8 cellular contexts compared by ENCODE assay signal in genomic region chr6:41682056-41682477, GRCh38. TPM values are rescaled to one million over a fixed set of nuclear protein-coding genes. Genes with fewer than 3 reads are reported as not detected.
DNase-seq lines count a peak whose midpoint lies in the region; ATAC-seq and TF ChIP-seq lines count a peak whose summit lies in the region.

No MANE protein-coding gene starts in this region.

- intact Hi-C loops in lower lobe of right lung (cut with DNase I), result no loop called here

- peaks cover 23% of the 10 kb centered on the region for H3K4me1 ChIP-seq in lower lobe of right lung

- H3K9me3 ChIP-seq in lower lobe of right lung, result no peaks in the 10 kb centered on the region

- ATAC-seq in HG03460 (IDR thresholded peaks at IDR 0.05; ENCODE audit: unreplicated experiment), result peak; percentile 56
- peak; percentile 92 to 94 for ATAC-seq in lower lobe of right lung
- no peak for ATAC-seq in HG03045 (IDR thresholded peaks at IDR 0.05; ENCODE audit: unreplicated experiment)

- no peak overlapping the region for H3K4me3 ChIP-seq in GM12864 (ENCODE audit: low read depth, low read length)
- peak overlapping the region; percentile 58 for H3K4me3 ChIP-seq in lower lobe of right lung

- H3K27ac ChIP-seq in lower lobe of right lung, result no peak overlapping the region

- DNase-seq in GM12864 (ENCODE audit: low read depth) (no peak), NCI-H774 (lab: John Stamatoyannopoulos, UW) (peak; percentile 70), dermis microvascular lymphatic vessel endothelial cell (ENCODE audit: low read depth in 2 of 2) (peak; percentile 74 to 89), lower lobe of right lung (peak; percentile 92)
- DNase-seq in activated CD4-positive, alpha-beta T cell treated with anti-CD3 and anti-CD28 coated beads, Interleukin-2, amount 50 U/mL, for 4 hours, result peak; percentile 64 to 65
- DNase-seq in stimulated activated CD4-positive, alpha-beta T cell treated with anti-CD3 and anti-CD28 coated beads, TNF-alpha, amount 100 ng/mL, for 48 hours (ENCODE audit: low read depth in 3 of 3), result peak; percentile 55 to 81 (median 58)

- H3K27me3 ChIP-seq in lower lobe of right lung (ENCODE audit: low read depth), result no peaks in the 10 kb centered on the region

- peak; percentile 76 for TF ChIP-seq CTCF in GM12864 (IDR thresholded peaks at IDR 0.05; ENCODE audit: low read depth, low read length, missing control alignments)
- peak; percentile 82 for TF ChIP-seq CTCF in lower lobe of right lung (IDR thresholded peaks at IDR 0.05)

- peaks cover 30% of the 10 kb centered on the region for H3K36me3 ChIP-seq in lower lobe of right lung

RNA-seq across cellular contexts. Expression of gene MDFI, which starts 43.8 kb away (rescaled TPM):
- total RNA-seq in dermis microvascular lymphatic vessel endothelial cell (38.9 and 56.9 TPM in 2 replicates), lower lobe of right lung (10.6 TPM)

RNA-seq across cellular contexts. Expression of gene TFEB, which starts 53.3 kb away (rescaled TPM):
- total RNA-seq in dermis microvascular lymphatic vessel endothelial cell, result 5.5 and 7.6 TPM in 2 replicates
- 36.5 TPM for total RNA-seq in lower lobe of right lung
